15 cellular contexts compared by ENCODE assay signal in the genomic region with DNA sequence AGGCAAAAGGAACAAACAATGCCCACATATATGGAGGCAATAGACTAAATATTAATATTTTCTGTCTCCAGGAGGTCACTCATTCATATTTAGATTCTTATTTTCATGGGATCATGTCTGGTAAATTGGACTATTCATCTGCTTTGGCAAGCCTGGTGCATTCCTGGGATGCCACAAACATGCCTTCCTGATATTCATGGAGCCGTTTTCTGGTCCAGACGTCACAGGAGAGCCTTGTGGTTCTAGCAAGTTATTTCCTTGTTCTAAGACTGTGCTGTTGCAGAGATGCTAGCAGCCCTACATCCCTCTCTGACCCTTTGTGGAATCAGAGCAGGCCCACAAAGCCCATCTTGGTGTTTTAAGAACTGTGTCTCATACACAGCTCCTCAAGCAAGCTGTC. TPM values are rescaled to one million over a fixed set of nuclear protein-coding genes. Genes with fewer than 3 reads are reported as not detected.
DNase-seq lines count a peak whose midpoint lies in the region; ATAC-seq and TF ChIP-seq lines count a peak whose summit lies in the region.
"Had no signal": no experiment of that assay in that cellular context is flagged by ENCODE, and none has a peak within 500 bp of the region (broad histone marks: within the 10 kb centered on the region; RNA-seq: fewer than 3 reads in every experiment).

No MANE protein-coding gene starts in this region.

- peak; percentile 72 for DNase-seq in ACHN
- peak; percentile 91 for DNase-seq in M059J (ENCODE audit: low read depth)
- DNase-seq in chondrocyte (ENCODE audit: low spot score), result no peak
- peak; percentile 74 for DNase-seq in kidney glomerular epithelial cell (lab: John Stamatoyannopoulos, UW)
- no peak for DNase-seq in NCI-H146 treated with DMSO at 0.1 percent for 48 hours (lab: John Stamatoyannopoulos, UW; ENCODE audit: unreplicated experiment)
- DNase-seq in cerebellar nuclear complex (lab: John Stamatoyannopoulos, UW), result no peak
- DNase-seq in activated CD4-positive, alpha-beta T cell treated with anti-CD3 and anti-CD28 coated beads for 4 hours, result no peak
- DNase-seq: activated CD4-positive, CD25-positive, alpha-beta regulatory T cell treated with anti-CD3 and anti-CD28 coated beads, Interleukin-2, amount 50 U/mL, for 72 hours; activated naive CD4-positive, alpha-beta T cell treated with Interleukin-2 at 50 U/mL for 16 hours; NCI-H1105 treated with DMSO at 0.1 percent for 48 hours had no signal

- no peaks in the 10 kb centered on the region for H3K27me3 Mint-ChIP-seq in chondrocyte (ENCODE audit: low read depth)

- no peak overlapping the region for H3K4me3 Mint-ChIP-seq in chondrocyte (ENCODE audit: unreplicated experiment)
- H3K4me3 Mint-ChIP-seq: nephron had no signal

- in situ Hi-C loops in ACHN (cut with HindIII; ENCODE audit: low pct_ligation_motif_present, low pct_unique_long_range_greater_than_20kb, low sequenced_read_pairs), result no loop called here

- peaks cover 48% of the 10 kb centered on the region for H3K4me1 Mint-ChIP-seq in chondrocyte (ENCODE audit: low read depth)

- H3K36me3 Mint-ChIP-seq in chondrocyte (ENCODE audit: low read depth), result peaks cover 1% of the 10 kb centered on the region

- peaks cover 14% of the 10 kb centered on the region for H3K9me3 Mint-ChIP-seq in chondrocyte (ENCODE audit: low read depth)
- H3K9me3 Mint-ChIP-seq: nephron had no signal

- no peak for TF ChIP-seq CTCF in chondrocyte (IDR thresholded peaks at IDR 0.05)

- H3K27ac Mint-ChIP-seq in chondrocyte (ENCODE audit: unreplicated experiment), result peak overlapping the region; percentile 91

- no peak for ATAC-seq in HG02852 (IDR thresholded peaks at IDR 0.05; ENCODE audit: unreplicated experiment)
- ATAC-seq: GM12878, Panc1 had no signal

RNA-seq across cellular contexts. Expression of a gene that starts 16.1 kb away (rescaled TPM):
- 45.7 and 47.6 TPM in 2 replicates for total RNA-seq in M059J (2014; rRNA removed; shearing (Covaris generic))
- total RNA-seq in chondrocyte, result 15.8 to 28.7 TPM (median 16.3 TPM) in 3 replicates

RNA-seq across cellular contexts. Expression of a gene that starts 20.0 kb away (rescaled TPM):
- total RNA-seq in M059J (2014; rRNA removed; shearing (Covaris generic)), result 1.3 and 1.4 TPM in 2 replicates
- total RNA-seq in chondrocyte, result 0.34 TPM in 1 of 3 replicates, not detected in the others
- total RNA-seq: GM12878, vagina had no signal

RNA-seq across cellular contexts. Expression of a gene that starts 38.7 kb away (rescaled TPM):
- total RNA-seq in M059J (2014; rRNA removed; shearing (Covaris generic)), result 92.6 and 118 TPM in 2 replicates
- total RNA-seq in chondrocyte, result 8.2 to 10.3 TPM (median 9.3 TPM) in 3 replicates

Comparison
In these comparisons a context has a peak if more than half of its experiments do, and no peak if none do; other contexts are left out.
1. DNase-seq: peak in ACHN (single experiment), M059J (single experiment) and kidney glomerular epithelial cell (single experiment); none in chondrocyte (single experiment), NCI-H146 treated with DMSO at 0.1 percent for 48 hours (single experiment), cerebellar nuclear complex (0 of 2) and activated CD4-positive, alpha-beta T cell treated with anti-CD3 and anti-CD28 coated beads for 4 hours (0 of 2).